ENCODE assay signal across 8 cellular contexts in genomic region chr6:153947817-153948447, GRCh38.
DNase-seq lines count a peak whose midpoint lies in the region; ATAC-seq and TF ChIP-seq lines count a peak whose summit lies in the region.

No MANE protein-coding gene starts in this region.

- no peaks in the 10 kb centered on the region for H4K20me1 ChIP-seq in SU-DHL-6 (ENCODE audit: low read depth, low read length)
- H4K20me1 ChIP-seq in hepatocyte (ENCODE audit: insufficient read depth, poor library complexity, severe bottlenecking), result no peaks in the 10 kb centered on the region

- H3K9me2 ChIP-seq in SU-DHL-6 (replicated peaks; ENCODE audit: insufficient read depth, low read length), result no peaks in the 10 kb centered on the region
- H3K9me2 ChIP-seq in hepatocyte (replicated peaks; ENCODE audit: insufficient read depth), result no peaks in the 10 kb centered on the region

- H3K36me3 ChIP-seq in SU-DHL-6 (ENCODE audit: low read length), result no peaks in the 10 kb centered on the region
- H3K36me3 ChIP-seq in hepatocyte (replicated peaks; ENCODE audit: insufficient read depth, low read depth), result no peaks in the 10 kb centered on the region
- H3K36me3 ChIP-seq in tibial nerve, result no peaks in the 10 kb centered on the region

- TF ChIP-seq CTCF in AG09309 (IDR thresholded peaks at IDR 0.05; ENCODE audit: control insufficient read depth, insufficient read depth, low read depth, low read length, missing control alignments) (peak; percentile 32), GM12865 (IDR thresholded peaks at IDR 0.05; ENCODE audit: insufficient read depth, low read depth, low read length, missing control alignments) (peak; percentile 92), SU-DHL-6 (IDR thresholded peaks at IDR 0.05; ENCODE audit: insufficient read depth, low read length, poor library complexity, severe bottlenecking) (peak; percentile 90), hepatocyte (IDR thresholded peaks at IDR 0.05; ENCODE audit: poor library complexity) (peak; percentile 96), tibial nerve (IDR thresholded peaks at IDR 0.05) (peak; percentile 46 to 77 (median 66))

- H3F3A ChIP-seq in SU-DHL-6 (ENCODE audit: insufficient read depth), result no peaks in the 10 kb centered on the region

- H3K9ac ChIP-seq in SU-DHL-6 (ENCODE audit: low read length), result no peak overlapping the region

- WGBS in hepatocyte (ENCODE audit: low lambda C conversion rate, missing lambda C conversion rate), result 18% methylated on average over 5 of the region's 5 CpGs
- 17 to 23% methylated on average over 5 of the region's 5 CpGs for WGBS in tibial nerve, 2 donors

- H3K27ac ChIP-seq in SU-DHL-6 (ENCODE audit: low read depth, low read length), result no peak overlapping the region
- H3K27ac ChIP-seq in hepatocyte, result no peak overlapping the region
- H3K27ac ChIP-seq in tibial nerve, result no peak overlapping the region

- TF ChIP-seq POLR2A in tibial nerve (IDR thresholded peaks at IDR 0.05), result no peak

- H3K4me3 ChIP-seq in AG09309 (ENCODE audit: control insufficient read depth, low read depth, low read length), result no peak overlapping the region
- no peak overlapping the region for H3K4me3 ChIP-seq in GM12865 (ENCODE audit: low read depth, low read length)
- no peak overlapping the region for H3K4me3 ChIP-seq in SU-DHL-6 (ENCODE audit: insufficient read depth, low read length, poor library complexity, severe bottlenecking)
- H3K4me3 ChIP-seq in hepatocyte, result no peak overlapping the region
- no peak overlapping the region for H3K4me3 ChIP-seq in tibial nerve

- TF ChIP-seq EP300 in tibial nerve (IDR thresholded peaks at IDR 0.05), result no peak

- H3K9me3 ChIP-seq in SU-DHL-6 (ENCODE audit: insufficient read depth, low read length) (no peaks in the 10 kb centered on the region), hepatocyte (ENCODE audit: low read depth) (no peaks in the 10 kb centered on the region), tibial nerve (no peaks in the 10 kb centered on the region)

- H3K4me2 ChIP-seq in SU-DHL-6 (ENCODE audit: low read depth, low read length, poor library complexity, severe bottlenecking) (no peak overlapping the region), hepatocyte (peak overlapping the region; percentile 35)

- no peaks in the 10 kb centered on the region for H3K4me1 ChIP-seq in hepatocyte (ENCODE audit: insufficient read depth)
- H3K4me1 ChIP-seq in tibial nerve, result no peaks in the 10 kb centered on the region

- H3K27me3 ChIP-seq in SU-DHL-6 (ENCODE audit: low read length) (no peaks in the 10 kb centered on the region), hepatocyte (no peaks in the 10 kb centered on the region), tibial nerve (no peaks in the 10 kb centered on the region)

- no peaks in the 10 kb centered on the region for H3K79me2 ChIP-seq in SU-DHL-6 (ENCODE audit: insufficient read depth, low read length)
- no peaks in the 10 kb centered on the region for H3K79me2 ChIP-seq in hepatocyte

- ATAC-seq in HG03280 (IDR thresholded peaks at IDR 0.05; ENCODE audit: unreplicated experiment), result peak; percentile 47

- H2AFZ ChIP-seq in SU-DHL-6 (ENCODE audit: low read depth, low read length, severe bottlenecking), result no peak overlapping the region
- no peak overlapping the region for H2AFZ ChIP-seq in hepatocyte

- DNase-seq in AG09309 (ENCODE audit: low read depth) (no peak), GM12865 (ENCODE audit: low read depth) (peak; percentile 18), hepatocyte (ENCODE audit: low spot score) (peak; percentile 60), tibial nerve (ENCODE audit: low spot score in 2 of 2) (peak in 1 of 2 donors; percentile 32), GM03348 (ENCODE audit: low spot score) (no peak)
- DNase-seq in stimulated activated naive CD4-positive, alpha-beta T cell treated with Interleukin-2 at 50 U/mL for 16 hours (lab: John Stamatoyannopoulos, UW), result no peak

Comparison
In these comparisons a context has a peak if more than half of its experiments do, and no peak if none do; other contexts are left out.
1. DNase-seq: peak in GM12865 (single experiment) and hepatocyte (single experiment); none in AG09309 (single experiment), GM03348 (single experiment) and stimulated activated naive CD4-positive, alpha-beta T cell treated with Interleukin-2 at 50 U/mL for 16 hours (single experiment).
2. CTCF ChIP-seq: peak in every context shown above with its lines; median percentile 96 in hepatocyte; 92 in GM12865; 90 in SU-DHL-6; 66 in tibial nerve; 32 in AG09309.